Comparison of ENCODE assay signal across 1 cellular context in genomic region chr4:55729306-55730142, GRCh38.
TF ChIP-seq lines count a peak whose summit lies in the region.

No MANE protein-coding gene starts in this region.

TF ChIP-seq in K562, 482 proteins besides CTCF, POLR2A, EP300 and RAD21 (continued from another document and continues in another):
- no peak for TF ChIP-seq ATF6 (CRISPR knock-in tag; IDR thresholded peaks at IDR 0.05)
- TF ChIP-seq HDAC1 (IDR thresholded peaks at IDR 0.05) = peak in 1 of 2 experiments; percentile 80; a peak in 2 of 4 replicates
- no peak for TF ChIP-seq ZFP30 (CRISPR knock-in tag; IDR thresholded peaks at IDR 0.05; ENCODE audit: borderline replicate concordance)
- TF ChIP-seq TEAD1 (CRISPR knock-in tag; IDR thresholded peaks at IDR 0.05) = peak; percentile 98 to 99
- TF ChIP-seq ZNF239 (CRISPR knock-in tag; IDR thresholded peaks at IDR 0.05) = no peak; the same call in 1 of the 2 replicates
- no peak for TF ChIP-seq STAT6 (CRISPR knock-in tag; IDR thresholded peaks at IDR 0.05)
- no peak for TF ChIP-seq ZC3H8 (IDR thresholded peaks at IDR 0.05)
- 0 out of 2 replicates have a peak, but pooled peaks have one; percentile 5 for TF ChIP-seq GABPA (tag; conservative IDR thresholded peaks at IDR 0.05; ENCODE audit: low read depth)
- TF ChIP-seq ZNF395 (CRISPR knock-in tag; IDR thresholded peaks at IDR 0.05) = peak; percentile 79
- no peak for TF ChIP-seq FOS (IDR thresholded peaks at IDR 0.05; ENCODE audit: extremely low read depth, insufficient read length)
- peak; percentile 96 for TF ChIP-seq TEAD4 (IDR thresholded peaks at IDR 0.05; ENCODE audit: low read length)
- TF ChIP-seq TEAD4 (CRISPR knock-in tag; IDR thresholded peaks at IDR 0.05; ENCODE audit: borderline replicate concordance) = no peak
- TF ChIP-seq NCOA2 (IDR thresholded peaks at IDR 0.05; ENCODE audit: partially characterized antibody in 2 of 2) = peak; percentile 67 to 69
- no peak for TF ChIP-seq ETS1 (conservative IDR thresholded peaks at IDR 0.05; ENCODE audit: control insufficient read depth, low read depth, low read length)
- TF ChIP-seq, protein P1, sequence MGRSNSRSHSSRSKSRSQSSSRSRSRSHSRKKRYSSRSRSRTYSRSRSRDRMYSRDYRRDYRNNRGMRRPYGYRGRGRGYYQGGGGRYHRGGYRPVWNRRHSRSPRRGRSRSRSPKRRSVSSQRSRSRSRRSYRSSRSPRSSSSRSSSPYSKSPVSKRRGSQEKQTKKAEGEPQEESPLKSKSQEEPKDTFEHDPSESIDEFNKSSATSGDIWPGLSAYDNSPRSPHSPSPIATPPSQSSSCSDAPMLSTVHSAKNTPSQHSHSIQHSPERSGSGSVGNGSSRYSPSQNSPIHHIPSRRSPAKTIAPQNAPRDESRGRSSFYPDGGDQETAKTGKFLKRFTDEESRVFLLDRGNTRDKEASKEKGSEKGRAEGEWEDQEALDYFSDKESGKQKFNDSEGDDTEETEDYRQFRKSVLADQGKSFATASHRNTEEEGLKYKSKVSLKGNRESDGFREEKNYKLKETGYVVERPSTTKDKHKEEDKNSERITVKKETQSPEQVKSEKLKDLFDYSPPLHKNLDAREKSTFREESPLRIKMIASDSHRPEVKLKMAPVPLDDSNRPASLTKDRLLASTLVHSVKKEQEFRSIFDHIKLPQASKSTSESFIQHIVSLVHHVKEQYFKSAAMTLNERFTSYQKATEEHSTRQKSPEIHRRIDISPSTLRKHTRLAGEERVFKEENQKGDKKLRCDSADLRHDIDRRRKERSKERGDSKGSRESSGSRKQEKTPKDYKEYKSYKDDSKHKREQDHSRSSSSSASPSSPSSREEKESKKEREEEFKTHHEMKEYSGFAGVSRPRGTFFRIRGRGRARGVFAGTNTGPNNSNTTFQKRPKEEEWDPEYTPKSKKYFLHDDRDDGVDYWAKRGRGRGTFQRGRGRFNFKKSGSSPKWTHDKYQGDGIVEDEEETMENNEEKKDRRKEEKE (IDR thresholded peaks at IDR 0.05; ENCODE audit: borderline replicate concordance in 1 of 2, control insufficient read depth in 1 of 2, low read depth in 2 of 2, low read length in 1 of 2) = 0 out of 4 replicates have a peak, but pooled peaks of 1 of the 2 experiments have one; percentile 51
- no peak for TF ChIP-seq PRPF4 (IDR thresholded peaks at IDR 0.05; ENCODE audit: insufficient read depth, low read depth, low read length, poor library complexity, severe bottlenecking)
- TF ChIP-seq ZEB2 (IDR thresholded peaks at IDR 0.05) = peak; percentile 95
- no peak for TF ChIP-seq KAT8 (IDR thresholded peaks at IDR 0.05; ENCODE audit: low read depth)
- no peak for TF ChIP-seq ZBTB34 (CRISPR knock-in tag; IDR thresholded peaks at IDR 0.05)
- peak; percentile 90 for TF ChIP-seq DPF2 (IDR thresholded peaks at IDR 0.05)
- no peak for TF ChIP-seq ESRRB (CRISPR knock-in tag; IDR thresholded peaks at IDR 0.05; ENCODE audit: borderline replicate concordance)
- TF ChIP-seq ZNF707 (CRISPR knock-in tag; conservative IDR thresholded peaks at IDR 0.05) = no peak
- no peak for TF ChIP-seq RFX5 (IDR thresholded peaks at IDR 0.05; ENCODE audit: low read depth, low read length)
- no peak for TF ChIP-seq PTBP1 (IDR thresholded peaks at IDR 0.05; ENCODE audit: low read depth, low read length)
- TF ChIP-seq MCM3 (IDR thresholded peaks at IDR 0.05) = no peak
- TF ChIP-seq FOXJ2 (tag; IDR thresholded peaks at IDR 0.05) = no peak
- TF ChIP-seq TFE3 (CRISPR knock-in tag; IDR thresholded peaks at IDR 0.05) = no peak
- TF ChIP-seq E2F5 (CRISPR knock-in tag; IDR thresholded peaks at IDR 0.05) = no peak
- TF ChIP-seq EHMT2 (IDR thresholded peaks at IDR 0.05) = peak; percentile 72
- TF ChIP-seq ETV1 (tag; conservative IDR thresholded peaks at IDR 0.05; ENCODE audit: low read depth) = peak; percentile 51
